8 cellular contexts compared by ENCODE assay signal in genomic region chr3:128488995-128489859, GRCh38. TPM values are rescaled to one million over a fixed set of nuclear protein-coding genes. Genes with fewer than 3 reads are reported as not detected.
DNase-seq lines count a peak whose midpoint lies in the region; ATAC-seq and TF ChIP-seq lines count a peak whose summit lies in the region.

No MANE protein-coding gene starts in this region.

- WGBS in gastroesophageal sphincter (ENCODE audit: low coverage in 1 of 2), 2 donors: 0% methylated on average over 3 of the region's 89 CpGs; no CpG with 5 or more reads in 1 of the 2 donors

- TF ChIP-seq CTCF in gastroesophageal sphincter (IDR thresholded peaks at IDR 0.05) (no peak), osteoblast (IDR thresholded peaks at IDR 0.05; ENCODE audit: extremely low read depth, low read depth, low read length) (no peak)

- H3K4me3 ChIP-seq in gastroesophageal sphincter: peak overlapping the region; percentile 9 to 63
- peak overlapping the region; percentile 80 for H3K4me3 ChIP-seq in osteoblast (ENCODE audit: insufficient read depth, low read length)

- H3K4me3 Mint-ChIP-seq in activated CD4-positive, alpha-beta memory T cell treated with anti-CD3 and anti-CD28 coated beads, Interleukin-2, amount 10 ng/mL, durations not matched to agents 7 days and 5 days: peak overlapping the region; percentile 56

- H3K9me3 ChIP-seq in gastroesophageal sphincter (no peaks in the 10 kb centered on the region), osteoblast (ENCODE audit: low read depth, low read length) (no peaks in the 10 kb centered on the region)

- H2AFZ ChIP-seq in osteoblast (ENCODE audit: low read length): peak overlapping the region; percentile 65

- TF ChIP-seq POLR2A in gastroesophageal sphincter (IDR thresholded peaks at IDR 0.05): peak in 1 of 2 donors; percentile 28

- H3K4me1 ChIP-seq in gastroesophageal sphincter (peaks cover 0 to 78% (median 65%) of the 10 kb centered on the region in 3 donors), osteoblast (ENCODE audit: insufficient read depth, low read length) (peaks cover 13% of the 10 kb centered on the region)

- no peaks in the 10 kb centered on the region for H3K36me3 ChIP-seq in gastroesophageal sphincter
- no peaks in the 10 kb centered on the region for H3K36me3 ChIP-seq in osteoblast (ENCODE audit: insufficient read depth, low read length)

- peak overlapping the region; percentile 94 for H3K4me2 ChIP-seq in osteoblast (ENCODE audit: insufficient read depth, low read length)

- H3K9me3 Mint-ChIP-seq in activated CD4-positive, alpha-beta memory T cell treated with anti-CD3 and anti-CD28 coated beads, Interleukin-2, amount 10 ng/mL, durations not matched to agents 7 days and 5 days: no peaks in the 10 kb centered on the region

- CTCF ChIA-PET in activated CD4-positive, alpha-beta memory T cell treated with anti-CD3 and anti-CD28 coated beads, Interleukin-2, amount 10 ng/mL, durations not matched to agents 7 days and 5 days (lab: Charles Lee): interaction anchor here (1.5 kb wide), 1 partner anchor 62 kb away, joined by 5 read pairs; no protein-coding TSS in a partner anchor

- H3K27me3 ChIP-seq in gastroesophageal sphincter: peaks cover 100% of the 10 kb centered on the region
- peaks cover 59% of the 10 kb centered on the region for H3K27me3 ChIP-seq in osteoblast (ENCODE audit: insufficient read depth, low read length)

- no peaks in the 10 kb centered on the region for H3K36me3 Mint-ChIP-seq in activated CD4-positive, alpha-beta memory T cell treated with anti-CD3 and anti-CD28 coated beads, Interleukin-2, amount 10 ng/mL, durations not matched to agents 7 days and 5 days (ENCODE audit: low read depth)

- peaks cover 72% of the 10 kb centered on the region for H3K27me3 Mint-ChIP-seq in activated CD4-positive, alpha-beta memory T cell treated with anti-CD3 and anti-CD28 coated beads, Interleukin-2, amount 10 ng/mL, durations not matched to agents 7 days and 5 days

- no peak for TF ChIP-seq EP300 in gastroesophageal sphincter (IDR thresholded peaks at IDR 0.05)

- no peaks in the 10 kb centered on the region for H3K79me2 ChIP-seq in osteoblast (ENCODE audit: insufficient read depth, low read length)

- no peak overlapping the region for H3K27ac Mint-ChIP-seq in activated CD4-positive, alpha-beta memory T cell treated with anti-CD3 and anti-CD28 coated beads, Interleukin-2, amount 10 ng/mL, durations not matched to agents 7 days and 5 days

- ATAC-seq in gastroesophageal sphincter: peak; percentile 19
- ATAC-seq in HG02852 (IDR thresholded peaks at IDR 0.05; ENCODE audit: unreplicated experiment): no peak
- no peak for ATAC-seq in GM18907 (IDR thresholded peaks at IDR 0.05; ENCODE audit: unreplicated experiment)

- peaks cover 27% of the 10 kb centered on the region for H3K4me1 Mint-ChIP-seq in activated CD4-positive, alpha-beta memory T cell treated with anti-CD3 and anti-CD28 coated beads, Interleukin-2, amount 10 ng/mL, durations not matched to agents 7 days and 5 days

- POLR2A ChIA-PET in activated CD4-positive, alpha-beta memory T cell treated with anti-CD3 and anti-CD28 coated beads, Interleukin-2, amount 10 ng/mL, durations not matched to agents 7 days and 5 days (lab: Charles Lee): no interaction called here

- H3K27ac ChIP-seq in gastroesophageal sphincter: peak overlapping the region in 3 of 4 donors; percentile 76 to 82 (median 77)
- H3K27ac ChIP-seq in osteoblast (ENCODE audit: low read depth, low read length): no peak overlapping the region

- DNase-seq in EH (ENCODE audit: low read depth) (peak; percentile 82), NCI-H1048 (lab: John Stamatoyannopoulos, UW) (peak; percentile 49), osteoblast (ENCODE audit: insufficient read length, low spot score, missing footprints) (peak; percentile 95), HPDE6-E6E7 (ENCODE audit: extremely low spot score) (no peak)
- peak; percentile 41 for DNase-seq in activated CD4-positive, alpha-beta memory T cell treated with anti-CD3 and anti-CD28 coated beads, Interleukin-2, amount 10 ng/mL, durations not matched to agents 7 days and 5 days

- H4K20me1 ChIP-seq in osteoblast (ENCODE audit: insufficient read depth, low read length): peaks cover 22% of the 10 kb centered on the region

RNA-seq across cellular contexts. Expression of gene GATA2, which starts 3.8 kb away (rescaled TPM):
- total RNA-seq in activated CD4-positive, alpha-beta memory T cell treated with anti-CD3 and anti-CD28 coated beads, Interleukin-2, amount 10 ng/mL, durations not matched to agents 7 days and 5 days: under 1 TPM; 0.08 to 0.23 TPM
- total RNA-seq in gastroesophageal sphincter (10 to 100 TPM in 1 of 4 donors, 1 to 10 TPM in 3; 5.4 to 16.0 (median 8.1) TPM), osteoblast (0.72 and 0.88 TPM in 2 replicates)

RNA-seq across cellular contexts. Expression of gene DNAJB8, which starts 22.5 kb away (rescaled TPM):
- total RNA-seq in activated CD4-positive, alpha-beta memory T cell treated with anti-CD3 and anti-CD28 coated beads, Interleukin-2, amount 10 ng/mL, durations not matched to agents 7 days and 5 days: not detected
- total RNA-seq in gastroesophageal sphincter (not detected), osteoblast (not detected in 2 replicates)
